Comparison of ENCODE assay signal across 29 cellular contexts in the genomic region with DNA sequence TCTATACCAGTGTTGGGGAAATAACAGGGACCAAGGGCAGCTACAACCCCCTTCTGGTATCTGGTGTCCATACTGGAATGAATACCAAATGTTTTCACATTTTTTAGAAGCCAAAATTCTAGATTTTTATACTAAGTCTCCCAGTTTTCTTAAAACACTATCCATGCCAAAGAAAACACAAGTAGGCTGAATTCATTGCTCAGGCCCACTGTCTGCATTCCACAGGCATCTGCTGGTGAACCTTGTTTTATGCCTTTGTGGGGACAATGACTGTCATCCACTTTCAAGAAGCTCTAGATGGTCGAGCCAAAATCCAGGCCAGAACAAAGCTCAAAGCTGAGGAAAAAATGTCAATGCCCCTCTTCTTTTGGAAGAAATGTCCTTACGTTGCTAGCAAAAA.
"Had no signal": no experiment of that assay in that cellular context is flagged by ENCODE, and none has a peak within 500 bp of the region (broad histone marks: within the 10 kb centered on the region; RNA-seq: fewer than 3 reads in every experiment).

No MANE protein-coding gene starts in this region.

- DNase-seq: activated CD4-positive, alpha-beta memory T cell treated with anti-CD3 and anti-CD28 coated beads, Interleukin-2, amount 10 ng/mL, durations not matched to agents 7 days and 5 days; activated CD4-positive, alpha-beta T cell treated with anti-CD3 and anti-CD28 coated beads for 1 hour; activated CD4-positive, alpha-beta T cell treated with anti-CD3 and anti-CD28 coated beads for 48 hours; activated CD4-positive, CD25-positive, alpha-beta regulatory T cell; activated CD8-positive, alpha-beta memory T cell treated with anti-CD3 and anti-CD28 coated beads for 24 hours; activated CD8-positive, alpha-beta memory T cell treated with anti-CD3 and anti-CD28 coated beads, Interleukin-2, amount 10 ng/mL, durations not matched to agents 7 days and 5 days; activated CD8-positive, alpha-beta memory T cell treated with anti-CD3 and anti-CD28 coated beads, Interleukin-2, amount 50 U/mL, for 48 hours; activated effector memory CD4-positive, alpha-beta T cell treated with Interleukin-2 at 50 U/mL for 16 hours; activated naive CD4-positive, alpha-beta T cell treated with anti-CD3 and anti-CD28 coated beads, Interleukin-2, amount 10 ng/mL, durations not matched to agents 7 days and 5 days; activated naive CD8-positive, alpha-beta T cell treated with anti-CD3 and anti-CD28 coated beads, Interleukin-2, amount 50 U/mL, for 24 hours; activated T-cell treated with anti-CD3 and anti-CD28 coated beads, Interleukin-2, amount 50 U/mL, for 48 hours; MM.1S; MV-4-11; NCI-H1092; NCI-H187; NCI-H2029 treated with DMSO at 0.1 percent for 48 hours; NCI-H2107; NCI-H2227 treated with DMSO at 0.1 percent for 48 hours; NCI-H526 treated with DMSO at 0.1 percent for 48 hours; NCI-H774; PC-9; SHP77; T1000; WERI-Rb-1 had no signal

- ATAC-seq: activated CD8-positive, alpha-beta memory T cell treated with anti-CD3 and anti-CD28 coated beads, Interleukin-2, amount 10 ng/mL, durations not matched to agents 7 days and 5 days; activated naive CD8-positive, alpha-beta T cell treated with anti-CD3 and anti-CD28 coated beads, Interleukin-2, amount 50 U/mL, for 24 hours; body of pancreas had no signal

- H3K4me2 ChIP-seq: KMS-11, PC-9 had no signal

- H2AFZ ChIP-seq: PC-9 had no signal

- H3K9me3 ChIP-seq: body of pancreas, SJCRH30 had no signal

- H3K9ac ChIP-seq: KMS-11 had no signal

- H3K36me3 ChIP-seq: SJCRH30, WERI-Rb-1 had no signal

- H3K4me3 ChIP-seq: body of pancreas, PC-9, SJCRH30, SK-N-MC had no signal

- H3K27ac ChIP-seq: body of pancreas, KMS-11, PC-9, RWPE1, SJCRH30, SK-N-MC, WERI-Rb-1 had no signal

- H3K4me1 ChIP-seq: body of pancreas, SJCRH30 had no signal

- H3K27me3 ChIP-seq: body of pancreas, SJCRH30 had no signal
